ENCODE assay signal across 13 cellular contexts in genomic region chr7:88307412-88307811, GRCh38. TPM values are rescaled to one million over a fixed set of nuclear protein-coding genes. Genes with fewer than 3 reads are reported as not detected.
"Had no signal": no experiment of that assay in that cellular context is flagged by ENCODE, and none has a peak within 500 bp of the region (broad histone marks: within the 10 kb centered on the region; RNA-seq: fewer than 3 reads in every experiment).

No MANE protein-coding gene starts in this region.

- H3K36me3 ChIP-seq: brain microvascular endothelial cell, stomach, tibial artery, vagina had no signal

- H3K9me3 ChIP-seq: stomach, tibial artery, vagina had no signal

- H3K9me3 Mint-ChIP-seq: activated naive CD4-positive, alpha-beta T cell treated with anti-CD3 and anti-CD28 coated beads, Interleukin-2, amount 50 U/mL, for 72 hours; memory B cell; natural killer cell treated with Interleukin-12 subunit alpha and Interleukin-12 subunit beta and Interleukin-15 and Interleukin-18, amount 100 ng/mL, for 72 hours had no signal

- H3K27ac ChIP-seq: brain microvascular endothelial cell, dorsolateral prefrontal cortex, tibial artery, vagina had no signal

- DNase-seq: activated CD4-positive, alpha-beta T cell treated with anti-CD3 and anti-CD28 coated beads, Interleukin-2, amount 50 U/mL, for 4 hours; activated CD4-positive, CD25-positive, alpha-beta regulatory T cell treated with anti-CD3 and anti-CD28 coated beads, Interleukin-2, amount 50 U/mL, for 72 hours; activated effector memory CD4-positive, alpha-beta T cell treated with Interleukin-2 at 50 U/mL for 16 hours; activated T-cell treated with anti-CD3 and anti-CD28 coated beads, Interleukin-2, amount 50 U/mL, for 1 hour had no signal

- H3K27ac Mint-ChIP-seq: activated naive CD4-positive, alpha-beta T cell treated with anti-CD3 and anti-CD28 coated beads, Interleukin-2, amount 50 U/mL, for 72 hours; memory B cell; natural killer cell treated with Interleukin-12 subunit alpha and Interleukin-12 subunit beta and Interleukin-15 and Interleukin-18, amount 100 ng/mL, for 72 hours had no signal

- H3K36me3 Mint-ChIP-seq: activated naive CD4-positive, alpha-beta T cell treated with anti-CD3 and anti-CD28 coated beads, Interleukin-2, amount 50 U/mL, for 72 hours; memory B cell; natural killer cell treated with Interleukin-12 subunit alpha and Interleukin-12 subunit beta and Interleukin-15 and Interleukin-18, amount 100 ng/mL, for 72 hours had no signal

- H3K27me3 ChIP-seq: brain microvascular endothelial cell, stomach, tibial artery, vagina had no signal

- H3K4me3 Mint-ChIP-seq: memory B cell had no signal

RNA-seq across cellular contexts. Expression of gene STEAP4, which starts 0.7 kb away (rescaled TPM):
- total RNA-seq: activated naive CD4-positive, alpha-beta T cell treated with anti-CD3 and anti-CD28 coated beads, Interleukin-2, amount 50 U/mL, for 72 hours; natural killer cell treated with Interleukin-12 subunit alpha and Interleukin-12 subunit beta and Interleukin-15 and Interleukin-18, amount 100 ng/mL, for 72 hours; T-helper 2 cell treated with Interferon-gamma antibody and Interleukin-4, amounts not matched to agents 100 ng/mL and 5 ng/mL, for 36 hours had no signal
